ENCODE assay signal across 9 cellular contexts in the genomic region with DNA sequence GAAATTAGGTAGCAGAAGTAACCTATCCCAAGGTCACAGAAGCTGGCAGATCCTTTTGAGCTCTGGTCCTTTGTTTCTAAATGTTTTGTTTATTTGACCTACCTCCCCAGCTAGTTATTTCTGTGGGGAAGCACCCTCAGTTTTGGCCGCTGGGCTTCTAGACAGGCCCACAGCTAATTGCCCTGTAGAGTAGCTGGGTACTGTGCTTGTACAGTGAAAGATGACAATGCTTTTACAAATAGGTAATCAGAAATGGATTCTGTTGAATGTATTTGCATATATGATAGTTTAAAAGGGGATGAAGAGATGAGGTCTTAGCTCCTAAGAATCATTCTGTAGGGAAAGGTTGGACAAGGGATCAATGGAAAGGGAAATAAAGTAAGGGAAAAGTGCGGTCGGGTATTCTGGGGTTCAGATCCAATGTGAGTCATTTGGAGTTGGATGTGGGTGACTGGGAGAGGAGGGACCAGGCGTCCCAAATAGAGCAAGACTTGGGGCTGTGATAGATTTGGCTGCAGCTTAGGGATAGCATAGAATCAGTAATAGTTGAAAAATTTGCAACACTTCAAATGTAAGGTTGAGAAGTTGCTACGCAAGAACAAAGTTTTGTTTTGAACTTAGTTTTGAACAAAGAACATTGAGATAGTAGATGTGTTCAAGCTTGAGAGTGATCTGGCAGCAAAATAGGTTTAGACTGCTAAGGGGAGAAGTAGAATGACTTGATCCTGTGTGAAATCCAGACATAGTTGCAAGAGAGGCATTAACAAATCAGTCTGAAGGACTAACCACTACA. TPM values are rescaled to one million over a fixed set of nuclear protein-coding genes. Genes with fewer than 3 reads are reported as not detected.
DNase-seq lines count a peak whose midpoint lies in the region; ATAC-seq, FAIRE-seq and TF ChIP-seq lines count a peak whose summit lies in the region.
"Had no signal": no experiment of that assay in that cellular context is flagged by ENCODE, and none has a peak within 500 bp of the region (broad histone marks: within the 10 kb centered on the region; RNA-seq: fewer than 3 reads in every experiment).

No MANE protein-coding gene starts in this region.

- ATAC-seq in A549, result no peak

- H3K36me3 ChIP-seq in breast epithelium, result no peaks in the 10 kb centered on the region

- H3K4me1 ChIP-seq in A549, result peaks cover 30% of the 10 kb centered on the region
- no peaks in the 10 kb centered on the region for H3K4me1 ChIP-seq in breast epithelium

- POLR2A ChIA-PET in A549 (lab: Yijun Ruan, JAX), result interaction anchor here (1.6 kb wide), 1 partner anchor 394 kb away, joined by 3 read pairs; no protein-coding TSS in a partner anchor

- H3K27ac ChIP-seq in A549, result no peak overlapping the region
- peak overlapping the region; percentile 48 to 96 for H3K27ac ChIP-seq in breast epithelium

- H3K9me3 Mint-ChIP-seq in HFFc6, result no peaks in the 10 kb centered on the region
- H3K9me3 Mint-ChIP-seq in mesothelial cell of epicardium, result no peaks in the 10 kb centered on the region

- H3K27ac Mint-ChIP-seq in HFFc6 (peak overlapping the region; percentile 97), mesothelial cell of epicardium (peak overlapping the region; percentile 99)

- H3K9me3 ChIP-seq in A549 (no peaks in the 10 kb centered on the region), breast epithelium (no peaks in the 10 kb centered on the region)

- CTCF ChIA-PET in A549 (lab: Yijun Ruan, JAX), result interaction anchor here (0.5 to 8.6 kb wide), 11 partner anchors 15 to 1393 kb away, joined by 3 to 67 read pairs (median 4); no protein-coding TSS in a partner anchor

- WGBS in A549 (ENCODE audit: missing lambda C conversion rate), result 87% methylated on average over 5 of the region's 5 CpGs

- no peak for FAIRE-seq in A549 (lab: Jason Lieb, UNC)

- H3K4me1 Mint-ChIP-seq in HFFc6 (ENCODE audit: low read depth) (peaks cover 51% of the 10 kb centered on the region), mesothelial cell of epicardium (peaks cover 35% of the 10 kb centered on the region)

- TF ChIP-seq CTCF in A549 (IDR thresholded peaks at IDR 0.05) (no peak), HFFc6 (IDR thresholded peaks at IDR 0.05) (no peak), breast epithelium (IDR thresholded peaks at IDR 0.05) (no peak), mesothelial cell of epicardium (IDR thresholded peaks at IDR 0.05; ENCODE audit: unreplicated experiment) (no peak)

- H3K27me3 Mint-ChIP-seq in HFFc6 (ENCODE audit: insufficient read depth), result peaks cover 2% of the 10 kb centered on the region
- H3K27me3 Mint-ChIP-seq in mesothelial cell of epicardium (ENCODE audit: low read depth), result no peaks in the 10 kb centered on the region

- TF ChIP-seq EP300 in A549 (IDR thresholded peaks at IDR 0.05), result no peak

- H3K27me3 ChIP-seq in breast epithelium, result no peaks in the 10 kb centered on the region

- H3K36me3 Mint-ChIP-seq in HFFc6 (ENCODE audit: low read depth) (peaks cover 10% of the 10 kb centered on the region), mesothelial cell of epicardium (peaks cover 2% of the 10 kb centered on the region)

- H3K4me3 Mint-ChIP-seq in HFFc6 (peak overlapping the region; percentile 96), mesothelial cell of epicardium (peak overlapping the region; percentile 100)

- peak overlapping the region; percentile 91 for H3K4me2 ChIP-seq in A549

- TF ChIP-seq RAD21 in A549 (conservative IDR thresholded peaks at IDR 0.05 in 1 of 2, IDR thresholded peaks at IDR 0.05 in 1 of 2), result no peak

- TF ChIP-seq POLR2A in A549 (IDR thresholded peaks at IDR 0.05; ENCODE audit: low read length) (no peak), breast epithelium (IDR thresholded peaks at IDR 0.05) (no peak)

- intact Hi-C loops in breast epithelium (cut with DNase I; ENCODE audit: low total_unique reads), result no loop called here

- no peak for DNase-seq in A549 (ENCODE audit: low read depth in 1 of 2, low spot score in 1 of 2)
- DNase-seq in HFFc6, result no peak
- DNase-seq in breast epithelium (ENCODE audit: low spot score in 2 of 2), result no peak
- no peak for DNase-seq in mesothelial cell of epicardium (ENCODE audit: low spot score in 2 of 2, unreplicated experiment in 2 of 2)
- no peak for DNase-seq in activated effector memory CD4-positive, alpha-beta T cell treated with Interleukin-2 at 50 U/mL for 16 hours
- DNase-seq in inferior parietal cortex (ENCODE audit: extremely low spot score), result no peak
- DNase-seq in effector CD8-positive, alpha-beta T cell (lab: John Stamatoyannopoulos, UW), result no peak
- DNase-seq in amniotic stem cell (lab: John Stamatoyannopoulos, UW), result no peak
- DNase-seq: T-helper 9 cell had no signal

- H3K4me3 ChIP-seq in A549 (no peak overlapping the region), breast epithelium (peak overlapping the region; percentile 85 to 94 (median 89))

TF ChIP-seq in A549, 52 proteins besides CTCF, POLR2A, EP300 and RAD21:
- TF ChIP-seq MYC (IDR thresholded peaks at IDR 0.05; ENCODE audit: borderline replicate concordance, low read length) (no peak), HOXB5 (CRISPR knock-in tag; IDR thresholded peaks at IDR 0.05) (no peak), BHLHE40 (IDR thresholded peaks at IDR 0.05; ENCODE audit: low read depth, low read length) (no peak), RNF2 (IDR thresholded peaks at IDR 0.05; ENCODE audit: borderline replicate concordance, low read depth) (no peak), KDM5A (IDR thresholded peaks at IDR 0.05) (no peak), EHF (CRISPR knock-in tag; IDR thresholded peaks at IDR 0.05) (no peak), FOSB (CRISPR knock-in tag; IDR thresholded peaks at IDR 0.05) (no peak), HOXA7 (CRISPR knock-in tag; IDR thresholded peaks at IDR 0.05) (no peak), ESRRA (IDR thresholded peaks at IDR 0.05; ENCODE audit: borderline replicate concordance, low read length) (no peak), KDM1A (IDR thresholded peaks at IDR 0.05; ENCODE audit: low read depth) (no peak)
- TF ChIP-seq, protein P1, sequence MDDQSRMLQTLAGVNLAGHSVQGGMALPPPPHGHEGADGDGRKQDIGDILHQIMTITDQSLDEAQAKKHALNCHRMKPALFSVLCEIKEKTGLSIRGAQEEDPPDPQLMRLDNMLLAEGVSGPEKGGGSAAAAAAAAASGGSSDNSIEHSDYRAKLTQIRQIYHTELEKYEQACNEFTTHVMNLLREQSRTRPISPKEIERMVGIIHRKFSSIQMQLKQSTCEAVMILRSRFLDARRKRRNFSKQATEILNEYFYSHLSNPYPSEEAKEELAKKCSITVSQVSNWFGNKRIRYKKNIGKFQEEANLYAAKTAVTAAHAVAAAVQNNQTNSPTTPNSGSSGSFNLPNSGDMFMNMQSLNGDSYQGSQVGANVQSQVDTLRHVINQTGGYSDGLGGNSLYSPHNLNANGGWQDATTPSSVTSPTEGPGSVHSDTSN (IDR thresholded peaks at IDR 0.05), result no peak
- TF ChIP-seq, protein P2, sequence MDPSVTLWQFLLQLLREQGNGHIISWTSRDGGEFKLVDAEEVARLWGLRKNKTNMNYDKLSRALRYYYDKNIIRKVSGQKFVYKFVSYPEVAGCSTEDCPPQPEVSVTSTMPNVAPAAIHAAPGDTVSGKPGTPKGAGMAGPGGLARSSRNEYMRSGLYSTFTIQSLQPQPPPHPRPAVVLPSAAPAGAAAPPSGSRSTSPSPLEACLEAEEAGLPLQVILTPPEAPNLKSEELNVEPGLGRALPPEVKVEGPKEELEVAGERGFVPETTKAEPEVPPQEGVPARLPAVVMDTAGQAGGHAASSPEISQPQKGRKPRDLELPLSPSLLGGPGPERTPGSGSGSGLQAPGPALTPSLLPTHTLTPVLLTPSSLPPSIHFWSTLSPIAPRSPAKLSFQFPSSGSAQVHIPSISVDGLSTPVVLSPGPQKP (IDR thresholded peaks at IDR 0.05; ENCODE audit: low read depth, low read length), result no peak
- TF ChIP-seq, protein P3, sequence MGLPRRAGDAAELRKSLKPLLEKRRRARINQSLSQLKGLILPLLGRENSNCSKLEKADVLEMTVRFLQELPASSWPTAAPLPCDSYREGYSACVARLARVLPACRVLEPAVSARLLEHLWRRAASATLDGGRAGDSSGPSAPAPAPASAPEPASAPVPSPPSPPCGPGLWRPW (IDR thresholded peaks at IDR 0.05), result no peak
- TF ChIP-seq, protein P4, sequence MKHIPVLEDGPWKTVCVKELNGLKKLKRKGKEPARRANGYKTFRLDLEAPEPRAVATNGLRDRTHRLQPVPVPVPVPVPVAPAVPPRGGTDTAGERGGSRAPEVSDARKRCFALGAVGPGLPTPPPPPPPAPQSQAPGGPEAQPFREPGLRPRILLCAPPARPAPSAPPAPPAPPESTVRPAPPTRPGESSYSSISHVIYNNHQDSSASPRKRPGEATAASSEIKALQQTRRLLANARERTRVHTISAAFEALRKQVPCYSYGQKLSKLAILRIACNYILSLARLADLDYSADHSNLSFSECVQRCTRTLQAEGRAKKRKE (CRISPR knock-in tag; IDR thresholded peaks at IDR 0.05; ENCODE audit: low read depth), result no peak

RNA-seq across cellular contexts. Expression of a gene that starts 3.7 kb away (rescaled TPM):
- polyA plus RNA-seq in A549 (2011; rRNA removed), result 33.0 and 41.0 TPM in 2 replicates
- 7.4 and 9.7 TPM in 2 replicates for polyA plus RNA-seq in A549 (2012; cell fraction: cytosol; rRNA removed)
- 3.7 and 4.8 TPM in 2 replicates for polyA plus RNA-seq in A549 (2012; cell fraction: nucleus; rRNA removed)
- polyA plus RNA-seq in A549 (2017; fragmentation: RNase III; extraction: RNeasy Plus Mini Kit Qiagen cat#74134 plus additional on column Dnase treatment), result 18.6 to 20.1 TPM (median 19.6 TPM) in 3 replicates
- polyA minus RNA-seq in A549 (2011; rRNA and poly(A)+ RNA removed), result 9.8 and 11.0 TPM in 2 replicates
- 10 to 100 TPM; 46.4 to 62.6 (median 51.6) TPM for total RNA-seq in HFFc6 (2021; fragmentation: NEBNext Ultra II Directional; extraction: Animal tissue kit (Norgen Biotek cat#: 25700))
- total RNA-seq in breast epithelium, result 10 to 100 TPM; 51.1 to 94.3 (median 72.4) TPM
- total RNA-seq in mesothelial cell of epicardium, result 41.0 to 48.0 TPM (median 44.4 TPM) in 3 replicates

Comparison
In these comparisons a context has a peak if more than half of its experiments do, and no peak if none do; other contexts are left out.
1. H3K27ac ChIP-seq: peak in breast epithelium (2 of 2); none in A549 (0 of 2).